In the genomic region with DNA sequence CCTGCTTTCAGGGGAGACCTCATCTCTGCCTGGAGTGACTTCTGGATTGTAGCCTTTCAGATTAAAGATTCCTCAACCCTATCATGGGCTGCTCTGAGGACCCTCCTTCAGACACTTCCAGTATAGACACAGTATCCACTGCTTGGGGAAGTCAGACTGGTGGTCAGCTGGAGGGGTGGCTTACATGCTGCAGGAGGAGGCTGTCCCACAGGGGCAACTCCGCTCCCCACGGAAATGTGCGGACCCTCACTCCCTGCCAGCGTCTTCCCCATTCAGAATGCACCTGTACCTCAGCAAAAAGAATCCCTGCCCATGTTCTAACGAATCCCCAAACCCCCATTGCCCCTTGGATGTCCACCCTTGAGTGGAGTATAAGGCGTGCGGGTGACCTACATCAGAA, we compare ENCODE assay signal across 15 cellular contexts.
DNase-seq lines count a peak whose midpoint lies in the region; ATAC-seq and TF ChIP-seq lines count a peak whose summit lies in the region.
"Had no signal": no experiment of that assay in that cellular context is flagged by ENCODE, and none has a peak within 500 bp of the region (broad histone marks: within the 10 kb centered on the region; RNA-seq: fewer than 3 reads in every experiment).

No MANE protein-coding gene starts in this region.

- peaks cover 26% of the 10 kb centered on the region for H3K4me1 ChIP-seq in upper lobe of right lung
- peaks cover 7% of the 10 kb centered on the region for H3K4me1 ChIP-seq in ovary (ENCODE audit: insufficient read depth)
- H3K4me1 ChIP-seq: A549, Caco-2, HAP-1 had no signal

- no peak for TF ChIP-seq POLR2A in ovary (IDR thresholded peaks at IDR 0.05)

- no peaks in the 10 kb centered on the region for H3K27me3 Mint-ChIP-seq in activated CD4-positive, alpha-beta T cell treated with anti-CD3 and anti-CD28 coated beads, Interleukin-2, amount 10 ng/mL, durations not matched to agents 24 days and 14 days
- H3K27me3 Mint-ChIP-seq in nephron progenitor cell (ENCODE audit: low read depth, poor library complexity), result peaks cover under 1% of the 10 kb centered on the region
- H3K27me3 Mint-ChIP-seq: CD4-positive, alpha-beta T cell had no signal

- TF ChIP-seq CTCF in nephron progenitor cell (IDR thresholded peaks at IDR 0.05) (no peak), upper lobe of right lung (IDR thresholded peaks at IDR 0.05) (no peak), ovary (IDR thresholded peaks at IDR 0.05) (no peak)

- no peaks in the 10 kb centered on the region for H3K4me1 Mint-ChIP-seq in activated CD4-positive, alpha-beta T cell treated with anti-CD3 and anti-CD28 coated beads, Interleukin-2, amount 10 ng/mL, durations not matched to agents 24 days and 14 days
- H3K4me1 Mint-ChIP-seq in nephron progenitor cell, result peaks cover 21% of the 10 kb centered on the region

- H3K9me3 ChIP-seq in upper lobe of right lung, result no peaks in the 10 kb centered on the region
- H3K9me3 ChIP-seq in ovary, result no peaks in the 10 kb centered on the region
- H3K9me3 ChIP-seq: A549, Caco-2, HAP-1 had no signal

- H3K4me3 Mint-ChIP-seq in activated CD4-positive, alpha-beta T cell treated with anti-CD3 and anti-CD28 coated beads, Interleukin-2, amount 10 ng/mL, durations not matched to agents 24 days and 14 days, result no peak overlapping the region
- H3K4me3 Mint-ChIP-seq in nephron progenitor cell, result no peak overlapping the region
- H3K4me3 Mint-ChIP-seq: CD4-positive, alpha-beta T cell had no signal

- H3K36me3 ChIP-seq in upper lobe of right lung (no peaks in the 10 kb centered on the region), ovary (no peaks in the 10 kb centered on the region)
- H3K36me3 ChIP-seq: HAP-1 had no signal

- H3K27ac ChIP-seq in cingulate gyrus (ENCODE audit: low read depth, low read length) (peak overlapping the region; percentile 52), upper lobe of right lung (no peak overlapping the region), ovary (no peak overlapping the region)
- H3K27ac ChIP-seq: 22Rv1, A549, C4-2B, GM23248 had no signal

- WGBS in ovary, 3 donors, result 98 to 100% (median 98%) methylated on average over 7 of the region's 7 CpGs

- no peak overlapping the region for H3K27ac Mint-ChIP-seq in activated CD4-positive, alpha-beta T cell treated with anti-CD3 and anti-CD28 coated beads, Interleukin-2, amount 10 ng/mL, durations not matched to agents 24 days and 14 days
- peak overlapping the region; percentile 18 for H3K27ac Mint-ChIP-seq in nephron progenitor cell
- H3K27ac Mint-ChIP-seq: CD4-positive, alpha-beta T cell had no signal

- ATAC-seq in upper lobe of right lung (peak; percentile 29), HG02938 (IDR thresholded peaks at IDR 0.05; ENCODE audit: unreplicated experiment) (no peak)
- ATAC-seq: A549 had no signal

- H3K4me3 ChIP-seq in upper lobe of right lung (no peak overlapping the region), ovary (no peak overlapping the region)
- H3K4me3 ChIP-seq: A549, GM23248, HAP-1 had no signal

- DNase-seq in activated CD4-positive, alpha-beta T cell treated with anti-CD3 and anti-CD28 coated beads, Interleukin-2, amount 10 ng/mL, durations not matched to agents 24 days and 14 days, result peak; percentile 44
- no peak for DNase-seq in activated CD4-positive, alpha-beta T cell treated with anti-CD3 and anti-CD28 coated beads for 48 hours
- DNase-seq in nephron progenitor cell, result no peak
- no peak for DNase-seq in upper lobe of right lung
- no peak for DNase-seq in ovary
- DNase-seq: AML-193; Caco-2; CD4-positive, alpha-beta T cell; GM23248 had no signal

- H3K36me3 Mint-ChIP-seq in activated CD4-positive, alpha-beta T cell treated with anti-CD3 and anti-CD28 coated beads, Interleukin-2, amount 10 ng/mL, durations not matched to agents 24 days and 14 days (ENCODE audit: low read depth), result no peaks in the 10 kb centered on the region
- no peaks in the 10 kb centered on the region for H3K36me3 Mint-ChIP-seq in nephron progenitor cell (ENCODE audit: low read depth)

- H3K9me3 Mint-ChIP-seq in activated CD4-positive, alpha-beta T cell treated with anti-CD3 and anti-CD28 coated beads, Interleukin-2, amount 10 ng/mL, durations not matched to agents 24 days and 14 days, result no peaks in the 10 kb centered on the region
- no peaks in the 10 kb centered on the region for H3K9me3 Mint-ChIP-seq in nephron progenitor cell
- H3K9me3 Mint-ChIP-seq: CD4-positive, alpha-beta T cell had no signal

- TF ChIP-seq EP300 in ovary (IDR thresholded peaks at IDR 0.05), result no peak

- intact Hi-C loops in activated CD4-positive, alpha-beta T cell treated with anti-CD3 and anti-CD28 coated beads, Interleukin-2, amount 10 ng/mL, durations not matched to agents 24 days and 14 days (cut with micrococcal nuclease), result no loop called here
- intact Hi-C loops in upper lobe of right lung (cut with DNase I), result no loop called here
- intact Hi-C loops in ovary (cut with DNase I), result no loop called here

- H3K27me3 ChIP-seq in upper lobe of right lung, result no peaks in the 10 kb centered on the region
- no peaks in the 10 kb centered on the region for H3K27me3 ChIP-seq in ovary
